In the genomic region with DNA sequence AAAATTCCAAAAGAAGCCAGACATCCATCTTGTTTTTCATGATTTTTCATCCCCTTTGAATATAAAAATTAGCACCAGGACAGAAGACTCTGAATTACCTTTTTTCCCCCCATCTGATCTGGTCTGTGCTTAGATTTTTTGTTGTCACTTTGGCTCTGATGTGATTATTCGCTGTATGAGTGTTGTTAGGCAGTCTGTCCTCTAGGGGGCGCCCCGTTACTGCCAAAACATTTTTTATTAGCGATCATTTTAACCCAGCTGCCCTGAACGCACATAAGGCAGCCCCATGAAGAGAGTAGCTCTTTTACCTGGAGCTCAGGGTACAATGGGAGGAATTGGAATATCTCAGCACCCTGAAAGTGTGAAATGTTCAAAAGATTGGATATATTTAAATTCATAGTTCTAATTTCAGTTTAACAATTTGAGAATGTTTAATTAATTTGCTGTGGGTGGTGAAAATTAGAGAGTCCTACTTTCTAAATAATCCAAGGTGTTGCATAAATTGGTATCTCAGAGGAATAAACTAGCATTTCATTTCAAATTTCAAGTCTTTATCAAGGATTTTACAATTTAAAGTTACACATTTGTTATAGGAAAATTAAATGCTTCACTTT, we compare ENCODE assay signal across 8 cellular contexts.
DNase-seq lines count a peak whose midpoint lies in the region; ATAC-seq and TF ChIP-seq lines count a peak whose summit lies in the region.

No MANE protein-coding gene starts in this region.

- peak overlapping the region in 5 of 8 donors; percentile 0 to 84 (median 17) for H3K27ac Mint-ChIP-seq in CD8-positive, alpha-beta memory T cell
- H3K27ac Mint-ChIP-seq in activated CD8-positive, alpha-beta memory T cell treated with anti-CD3 and anti-CD28 coated beads, Interleukin-2, amount 10 ng/mL, durations not matched to agents 7 days and 5 days: peak overlapping the region; percentile 5
- H3K27ac Mint-ChIP-seq in endothelial cell (ENCODE audit: unreplicated experiment): no peak overlapping the region

- no peaks in the 10 kb centered on the region for H3K27me3 Mint-ChIP-seq in CD8-positive, alpha-beta memory T cell
- H3K27me3 Mint-ChIP-seq in activated CD8-positive, alpha-beta memory T cell treated with anti-CD3 and anti-CD28 coated beads, Interleukin-2, amount 10 ng/mL, durations not matched to agents 7 days and 5 days: no peaks in the 10 kb centered on the region
- no peaks in the 10 kb centered on the region for H3K27me3 Mint-ChIP-seq in endothelial cell (ENCODE audit: unreplicated experiment)

- TF ChIP-seq CTCF in endothelial cell (IDR thresholded peaks at IDR 0.05; ENCODE audit: unreplicated experiment): peak; percentile 98

- peak; percentile 75 to 88 (median 77) for DNase-seq in CD8-positive, alpha-beta memory T cell
- DNase-seq in HuH-7 (ENCODE audit: low spot score): peak; percentile 20
- DNase-seq in NOMO-1 treated with dmso at 0.1 percent for 144 hours (lab: John Stamatoyannopoulos, UW; ENCODE audit: unreplicated experiment): peak; percentile 33
- peak; percentile 89 for DNase-seq in activated CD8-positive, alpha-beta memory T cell treated with anti-CD3 and anti-CD28 coated beads, Interleukin-2, amount 10 ng/mL, durations not matched to agents 7 days and 5 days
- DNase-seq in endothelial cell (ENCODE audit: low spot score): peak; percentile 82
- DNase-seq in middle frontal gyrus (ENCODE audit: extremely low spot score, low spot score): peak; percentile 22
- DNase-seq in stimulated activated CD8-positive, alpha-beta memory T cell treated with anti-CD3 and anti-CD28 coated beads, Interleukin-4, amount 100 ng/mL, for 24 hours (ENCODE audit: low read depth): peak; percentile 64

- H3K4me3 ChIP-seq in CD8-positive, alpha-beta memory T cell (ENCODE audit: low read length): no peak overlapping the region

- H3K4me1 Mint-ChIP-seq in CD8-positive, alpha-beta memory T cell: peaks cover 0 to 5% (median 0%) of the 10 kb centered on the region in 3 donors
- peaks cover 4% of the 10 kb centered on the region for H3K4me1 Mint-ChIP-seq in activated CD8-positive, alpha-beta memory T cell treated with anti-CD3 and anti-CD28 coated beads, Interleukin-2, amount 10 ng/mL, durations not matched to agents 7 days and 5 days
- no peaks in the 10 kb centered on the region for H3K4me1 Mint-ChIP-seq in endothelial cell (ENCODE audit: unreplicated experiment)

- H3K9me3 Mint-ChIP-seq in CD8-positive, alpha-beta memory T cell: no peaks in the 10 kb centered on the region
- H3K9me3 Mint-ChIP-seq in activated CD8-positive, alpha-beta memory T cell treated with anti-CD3 and anti-CD28 coated beads, Interleukin-2, amount 10 ng/mL, durations not matched to agents 7 days and 5 days (ENCODE audit: low read depth): no peaks in the 10 kb centered on the region
- H3K9me3 Mint-ChIP-seq in endothelial cell (ENCODE audit: unreplicated experiment): no peaks in the 10 kb centered on the region

- H3K27me3 ChIP-seq in CD8-positive, alpha-beta memory T cell (ENCODE audit: insufficient read depth, low read length, poor library complexity, severe bottlenecking): no peaks in the 10 kb centered on the region

- CTCF ChIA-PET in CD8-positive, alpha-beta memory T cell (lab: Charles Lee): interaction anchor here (0.6 to 4.2 kb wide), 36 partner anchors 9 to 482 kb away, joined by 3 to 44 read pairs (median 4); a partner anchor contains a TSS
- CTCF ChIA-PET in activated CD8-positive, alpha-beta memory T cell treated with anti-CD3 and anti-CD28 coated beads, Interleukin-2, amount 10 ng/mL, durations not matched to agents 7 days and 5 days (lab: Charles Lee): interaction anchor here (0.6 to 4.4 kb wide), 37 partner anchors 8 to 482 kb away, joined by 3 to 90 read pairs (median 4); a partner anchor contains a TSS

- H3K4me3 Mint-ChIP-seq in CD8-positive, alpha-beta memory T cell: no peak overlapping the region
- no peak overlapping the region for H3K4me3 Mint-ChIP-seq in activated CD8-positive, alpha-beta memory T cell treated with anti-CD3 and anti-CD28 coated beads, Interleukin-2, amount 10 ng/mL, durations not matched to agents 7 days and 5 days
- H3K4me3 Mint-ChIP-seq in endothelial cell (ENCODE audit: unreplicated experiment): no peak overlapping the region

- peaks cover 0 to 85% (median 28%) of the 10 kb centered on the region in 3 donors for H3K36me3 Mint-ChIP-seq in CD8-positive, alpha-beta memory T cell
- peaks cover 37% of the 10 kb centered on the region for H3K36me3 Mint-ChIP-seq in activated CD8-positive, alpha-beta memory T cell treated with anti-CD3 and anti-CD28 coated beads, Interleukin-2, amount 10 ng/mL, durations not matched to agents 7 days and 5 days
- peaks cover 22% of the 10 kb centered on the region for H3K36me3 Mint-ChIP-seq in endothelial cell (ENCODE audit: low read depth, unreplicated experiment)

- no peaks in the 10 kb centered on the region for H3K9me3 ChIP-seq in CD8-positive, alpha-beta memory T cell (ENCODE audit: low read length)

- peak; percentile 89 for ATAC-seq in activated CD8-positive, alpha-beta memory T cell treated with anti-CD3 and anti-CD28 coated beads, Interleukin-2, amount 10 ng/mL, durations not matched to agents 7 days and 5 days
- ATAC-seq in HG03378 (IDR thresholded peaks at IDR 0.05; ENCODE audit: unreplicated experiment): no peak

- H3K27ac ChIP-seq in CD8-positive, alpha-beta memory T cell (ENCODE audit: low read depth, low read length): no peak overlapping the region

- H3K4me1 ChIP-seq in CD8-positive, alpha-beta memory T cell (ENCODE audit: insufficient read depth, low read length): no peaks in the 10 kb centered on the region

- H3K36me3 ChIP-seq in CD8-positive, alpha-beta memory T cell (ENCODE audit: insufficient read depth, low read length): peaks cover 48% of the 10 kb centered on the region

- POLR2A ChIA-PET in CD8-positive, alpha-beta memory T cell (lab: Charles Lee): interaction anchor here (0.6 to 1.7 kb wide), 5 partner anchors 19 to 218 kb away, joined by 3 to 8 read pairs (median 7); a partner anchor contains a TSS

Comparison
In these comparisons a context has a peak if more than half of its experiments do, and no peak if none do; other contexts are left out.
1. DNase-seq: peak in every context shown above with its lines; median percentile 89 in activated CD8-positive, alpha-beta memory T cell treated with anti-CD3 and anti-CD28 coated beads, Interleukin-2, amount 10 ng/mL, durations not matched to agents 7 days and 5 days; 82 in endothelial cell; 77 in CD8-positive, alpha-beta memory T cell; 64 in stimulated activated CD8-positive, alpha-beta memory T cell treated with anti-CD3 and anti-CD28 coated beads, Interleukin-4, amount 100 ng/mL, for 24 hours; 33 in NOMO-1 treated with dmso at 0.1 percent for 144 hours; 22 in middle frontal gyrus; 20 in HuH-7.